Comparison of ENCODE assay signal across 1 cellular context in genomic region chr12:95494888-95495287, GRCh38.
TF ChIP-seq lines count a peak whose summit lies in the region.

No MANE protein-coding gene starts in this region.

TF ChIP-seq in GM23338, 12 proteins besides CTCF, POLR2A, EP300 and RAD21 (continued from another document):
- TF ChIP-seq REST (IDR thresholded peaks at IDR 0.05; ENCODE audit: unreplicated experiment) (no peak), EZH2phosphoT487 (IDR thresholded peaks at IDR 0.05; ENCODE audit: unreplicated experiment) (no peak), POLR2AphosphoS5 (IDR thresholded peaks at IDR 0.05; ENCODE audit: low read depth) (no peak), ZNF331 (CRISPR knock-in tag; IDR thresholded peaks at IDR 0.05; ENCODE audit: low read depth) (no peak), ZNF462 (CRISPR knock-in tag; IDR thresholded peaks at IDR 0.05) (no peak), ETS1 (IDR thresholded peaks at IDR 0.05) (no peak), ZNF114 (CRISPR knock-in tag; IDR thresholded peaks at IDR 0.05) (no peak), EZH2 (IDR thresholded peaks at IDR 0.05; ENCODE audit: low read depth, unreplicated experiment) (no peak), NANOG (IDR thresholded peaks at IDR 0.05; ENCODE audit: borderline replicate concordance) (no peak)
